18 cellular contexts compared by ENCODE assay signal in genomic region chr11:134676516-134677287, GRCh38.
DNase-seq lines count a peak whose midpoint lies in the region; ATAC-seq and TF ChIP-seq lines count a peak whose summit lies in the region.
"Had no signal": no experiment of that assay in that cellular context is flagged by ENCODE, and none has a peak within 500 bp of the region (broad histone marks: within the 10 kb centered on the region; RNA-seq: fewer than 3 reads in every experiment).

No MANE protein-coding gene starts in this region.

- no peak overlapping the region for H3K27ac Mint-ChIP-seq in type B pancreatic cell
- H3K27ac Mint-ChIP-seq: CD8-positive, alpha-beta T cell; H9 had no signal

- TF ChIP-seq CTCF in type B pancreatic cell (conservative IDR thresholded peaks at IDR 0.05) = no peak

- no peaks in the 10 kb centered on the region for H3K4me1 Mint-ChIP-seq in type B pancreatic cell (ENCODE audit: unreplicated experiment)
- H3K4me1 Mint-ChIP-seq: H9 had no signal

- H3K36me3 Mint-ChIP-seq in type B pancreatic cell = no peaks in the 10 kb centered on the region
- H3K36me3 Mint-ChIP-seq: CD8-positive, alpha-beta T cell had no signal

- DNase-seq in ecto neural progenitor cell (ENCODE audit: low spot score) (peak; percentile 19), mesenteric fat pad (ENCODE audit: low spot score) (peak; percentile 71), posterior vena cava (ENCODE audit: low spot score) (peak; percentile 44), type B pancreatic cell (ENCODE audit: extremely low spot score, unreplicated experiment) (peak; percentile 49), hepatic stellate cell (ENCODE audit: low spot score) (no peak), 8988T (no peak)
- DNase-seq: BE2C, COR-L47, DMS153, DMS79 treated with DMSO at 0.1 percent for 48 hours, EL, GOT3, H9 had no signal

- peaks cover 7% of the 10 kb centered on the region for H3K27me3 Mint-ChIP-seq in type B pancreatic cell

- no peak overlapping the region for H3K4me3 Mint-ChIP-seq in type B pancreatic cell
- H3K4me3 Mint-ChIP-seq: CD8-positive, alpha-beta T cell; H9 had no signal

- intact Hi-C loops in posterior vena cava (cut with DNase I) = no loop called here

- H3K9me3 Mint-ChIP-seq in type B pancreatic cell = no peaks in the 10 kb centered on the region
- H3K9me3 Mint-ChIP-seq: CD8-positive, alpha-beta T cell had no signal

- ATAC-seq in HG03280 (IDR thresholded peaks at IDR 0.05; ENCODE audit: unreplicated experiment) (no peak), GM18873 (IDR thresholded peaks at IDR 0.05; ENCODE audit: low FRiP score, unreplicated experiment) (no peak)
- ATAC-seq: A549; CD8-positive, alpha-beta T cell; HepG2 had no signal

Comparison
In these comparisons a context has a peak if more than half of its experiments do, and no peak if none do; other contexts are left out.
1. DNase-seq: peak in ecto neural progenitor cell (single experiment), mesenteric fat pad (single experiment), posterior vena cava (single experiment) and type B pancreatic cell (single experiment); none in hepatic stellate cell (single experiment) and 8988T (single experiment).